ENCODE assay signal across 1 cellular context in genomic region chr15:64460206-64460736, GRCh38.
TF ChIP-seq lines count a peak whose summit lies in the region.

Gene ZNF609 (plus strand): TSS chr15:64460578. CDS start chr15:64499420, 38,842 bp downstream.

TF ChIP-seq in HepG2, 621 proteins besides CTCF, POLR2A, EP300 and RAD21 (continued from another document and continues in another):
- TF ChIP-seq IRF1 (CRISPR knock-in tag; IDR thresholded peaks at IDR 0.05; ENCODE audit: low read depth) (no peak), NFE2L2 (IDR thresholded peaks at IDR 0.05; ENCODE audit: low read length) (no peak), ZNF142 (CRISPR knock-in tag; IDR thresholded peaks at IDR 0.05) (no peak), ZNF256 (CRISPR knock-in tag; conservative IDR thresholded peaks at IDR 0.05) (no peak), HDAC2 (CRISPR knock-in tag; IDR thresholded peaks at IDR 0.05) (peak; percentile 71), U2AF2 (IDR thresholded peaks at IDR 0.05; ENCODE audit: low read depth, low read length) (0 out of 2 replicates have a peak, but pooled peaks have one; percentile 47), KLF15 (CRISPR knock-in tag; IDR thresholded peaks at IDR 0.05; ENCODE audit: borderline replicate concordance) (no peak; the same call in 1 of the 2 replicates), ZNF724P (CRISPR knock-in tag; IDR thresholded peaks at IDR 0.05; ENCODE audit: borderline replicate concordance) (no peak), TIGD3 (CRISPR knock-in tag; IDR thresholded peaks at IDR 0.05; ENCODE audit: borderline replicate concordance) (no peak), BRCA1 (CRISPR knock-in tag; IDR thresholded peaks at IDR 0.05) (no peak), MEF2D (CRISPR knock-in tag; IDR thresholded peaks at IDR 0.05) (no peak), MEIS1 (CRISPR knock-in tag; IDR thresholded peaks at IDR 0.05; ENCODE audit: borderline replicate concordance) (no peak), RCOR2 (CRISPR knock-in tag; IDR thresholded peaks at IDR 0.05) (no peak), ERF (CRISPR knock-in tag; IDR thresholded peaks at IDR 0.05) (peak; percentile 87), ZNF12 (CRISPR knock-in tag; IDR thresholded peaks at IDR 0.05) (0 out of 2 replicates have a peak, but pooled peaks have one; percentile 31), MNT (IDR thresholded peaks at IDR 0.05) (no peak), FOXA1 (IDR thresholded peaks at IDR 0.05) (no peak), FOXA1 (CRISPR knock-in tag; IDR thresholded peaks at IDR 0.05) (peak; percentile 57), SALL1 (CRISPR knock-in tag; IDR thresholded peaks at IDR 0.05) (peak; percentile 81), ARNT2 (CRISPR knock-in tag; IDR thresholded peaks at IDR 0.05; ENCODE audit: low read depth) (peak; percentile 57; the same call in 1 of the 2 replicates), KLF13 (CRISPR knock-in tag; IDR thresholded peaks at IDR 0.05) (no peak), ZNF589 (CRISPR knock-in tag; conservative IDR thresholded peaks at IDR 0.05) (no peak), ZNF138 (CRISPR knock-in tag; IDR thresholded peaks at IDR 0.05; ENCODE audit: low read depth) (0 out of 2 replicates have a peak, but pooled peaks have one; percentile 55), YY1 (IDR thresholded peaks at IDR 0.05; ENCODE audit: insufficient read depth, insufficient replicate concordance, low read depth, low read length) (peak; percentile 88), NFYC (CRISPR knock-in tag; IDR thresholded peaks at IDR 0.05) (no peak), TGIF2 (CRISPR knock-in tag; IDR thresholded peaks at IDR 0.05) (0 out of 2 replicates have a peak, but pooled peaks have one; percentile 39), ZSCAN9 (CRISPR knock-in tag; IDR thresholded peaks at IDR 0.05; ENCODE audit: borderline replicate concordance) (peak; percentile 77; the same call in 1 of the 2 replicates), SATB2 (CRISPR knock-in tag; IDR thresholded peaks at IDR 0.05) (no peak), CENPX (CRISPR knock-in tag; IDR thresholded peaks at IDR 0.05) (no peak), ZNF746 (CRISPR knock-in tag; IDR thresholded peaks at IDR 0.05) (no peak), ZNF543 (CRISPR knock-in tag; IDR thresholded peaks at IDR 0.05) (0 out of 2 replicates have a peak, but pooled peaks have one; percentile 23), PBX2 (CRISPR knock-in tag; IDR thresholded peaks at IDR 0.05) (no peak), UBTF (CRISPR knock-in tag; IDR thresholded peaks at IDR 0.05) (peak; percentile 70; the same call in 1 of the 2 replicates), EEA1 (CRISPR knock-in tag; IDR thresholded peaks at IDR 0.05; ENCODE audit: borderline replicate concordance) (no peak; the same call in 1 of the 2 replicates), PHF21A (CRISPR knock-in tag; IDR thresholded peaks at IDR 0.05) (peak; percentile 70), IRF2 (CRISPR knock-in tag; IDR thresholded peaks at IDR 0.05) (peak; percentile 79), PAWR (CRISPR knock-in tag; IDR thresholded peaks at IDR 0.05; ENCODE audit: borderline replicate concordance) (no peak), MED1 (CRISPR knock-in tag; IDR thresholded peaks at IDR 0.05) (peak; percentile 76), MXD3 (CRISPR knock-in tag; IDR thresholded peaks at IDR 0.05) (peak; percentile 66), GATAD2A (CRISPR knock-in tag; IDR thresholded peaks at IDR 0.05) (peak; percentile 67), HMG20A (CRISPR knock-in tag; IDR thresholded peaks at IDR 0.05; ENCODE audit: borderline replicate concordance) (no peak), ZBTB42 (CRISPR knock-in tag; IDR thresholded peaks at IDR 0.05) (no peak), GABPA (IDR thresholded peaks at IDR 0.05; ENCODE audit: low read depth, low read length) (peak; percentile 15; the same call in 1 of the 2 replicates), GABPA (CRISPR knock-in tag; IDR thresholded peaks at IDR 0.05; ENCODE audit: low read depth) (peak; percentile 34; the same call in 1 of the 2 replicates), PITX1 (CRISPR knock-in tag; IDR thresholded peaks at IDR 0.05) (peak; percentile 81), SP1 (IDR thresholded peaks at IDR 0.05) (no peak), SP1 (CRISPR knock-in tag; IDR thresholded peaks at IDR 0.05) (peak; percentile 57), NR2F6 (IDR thresholded peaks at IDR 0.05) (no peak), NR2F6 (CRISPR knock-in tag; IDR thresholded peaks at IDR 0.05) (peak; percentile 29; the same call in 1 of the 2 replicates), PAX8 (CRISPR knock-in tag; IDR thresholded peaks at IDR 0.05; ENCODE audit: borderline replicate concordance) (no peak), MEIS2 (CRISPR knock-in tag; IDR thresholded peaks at IDR 0.05) (peak; percentile 75; the same call in 1 of the 2 replicates), ZNF569 (CRISPR knock-in tag; IDR thresholded peaks at IDR 0.05; ENCODE audit: borderline replicate concordance) (no peak), ZNF691 (CRISPR knock-in tag; IDR thresholded peaks at IDR 0.05; ENCODE audit: borderline replicate concordance, low read depth) (peak; percentile 97; the same call in 1 of the 2 replicates), ADNP (CRISPR knock-in tag; IDR thresholded peaks at IDR 0.05) (no peak; the same call in 1 of the 2 replicates), SOX5 (CRISPR knock-in tag; IDR thresholded peaks at IDR 0.05; ENCODE audit: borderline replicate concordance) (peak; percentile 26; the same call in 1 of the 2 replicates), ZNF574 (CRISPR knock-in tag; IDR thresholded peaks at IDR 0.05) (peak; percentile 69)
